In the genomic region with DNA sequence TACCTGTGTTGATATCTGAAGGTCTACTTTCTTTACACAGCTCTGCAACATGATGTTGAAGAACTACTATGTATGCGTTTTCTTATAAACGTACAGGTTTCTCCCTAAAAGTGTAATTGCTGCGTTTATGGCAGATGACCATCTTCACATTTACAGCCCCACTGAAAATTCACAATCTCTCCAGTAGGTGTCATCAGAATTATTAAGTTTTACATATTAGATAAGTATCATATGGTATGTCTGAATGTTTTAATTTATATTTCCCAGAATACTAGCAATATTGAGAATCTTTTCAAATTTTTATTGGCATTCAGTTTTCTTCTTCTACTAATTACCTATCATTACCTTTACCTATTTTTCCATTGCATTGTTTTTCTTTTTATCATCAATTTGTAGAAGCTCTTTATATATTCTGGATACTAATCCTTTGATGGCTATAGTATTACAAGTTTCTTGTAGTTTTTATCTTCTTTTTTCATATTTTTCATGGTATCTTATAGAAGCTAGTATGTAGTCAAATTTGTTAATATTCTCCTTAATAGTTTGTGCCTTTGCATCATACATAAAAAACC, we compare ENCODE assay signal across 1 cellular context.
TF ChIP-seq lines count a peak whose summit lies in the region.

No MANE protein-coding gene starts in this region.

TF ChIP-seq in SK-N-SH treated with all-trans-retinoic acid at 6 μM for 48 hours, 23 proteins besides CTCF, POLR2A, EP300 and RAD21 (continued from another document):
- TF ChIP-seq, protein P1, sequence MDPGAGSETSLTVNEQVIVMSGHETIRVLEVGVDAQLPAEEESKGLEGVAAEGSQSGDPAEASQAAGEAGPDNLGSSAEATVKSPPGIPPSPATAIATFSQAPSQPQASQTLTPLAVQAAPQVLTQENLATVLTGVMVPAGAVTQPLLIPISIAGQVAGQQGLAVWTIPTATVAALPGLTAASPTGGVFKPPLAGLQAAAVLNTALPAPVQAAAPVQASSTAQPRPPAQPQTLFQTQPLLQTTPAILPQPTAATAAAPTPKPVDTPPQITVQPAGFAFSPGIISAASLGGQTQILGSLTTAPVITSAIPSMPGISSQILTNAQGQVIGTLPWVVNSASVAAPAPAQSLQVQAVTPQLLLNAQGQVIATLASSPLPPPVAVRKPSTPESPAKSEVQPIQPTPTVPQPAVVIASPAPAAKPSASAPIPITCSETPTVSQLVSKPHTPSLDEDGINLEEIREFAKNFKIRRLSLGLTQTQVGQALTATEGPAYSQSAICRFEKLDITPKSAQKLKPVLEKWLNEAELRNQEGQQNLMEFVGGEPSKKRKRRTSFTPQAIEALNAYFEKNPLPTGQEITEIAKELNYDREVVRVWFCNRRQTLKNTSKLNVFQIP (CRISPR knock-in tag; IDR thresholded peaks at IDR 0.05; ENCODE audit: borderline replicate concordance, low read depth) = no peak
- TF ChIP-seq ZNF70 (CRISPR knock-in tag; IDR thresholded peaks at IDR 0.05) (no peak), ISL1 (CRISPR knock-in tag; IDR thresholded peaks at IDR 0.05) (no peak), ESRRG (CRISPR knock-in tag; IDR thresholded peaks at IDR 0.05) (no peak)
- TF ChIP-seq, protein P2, sequence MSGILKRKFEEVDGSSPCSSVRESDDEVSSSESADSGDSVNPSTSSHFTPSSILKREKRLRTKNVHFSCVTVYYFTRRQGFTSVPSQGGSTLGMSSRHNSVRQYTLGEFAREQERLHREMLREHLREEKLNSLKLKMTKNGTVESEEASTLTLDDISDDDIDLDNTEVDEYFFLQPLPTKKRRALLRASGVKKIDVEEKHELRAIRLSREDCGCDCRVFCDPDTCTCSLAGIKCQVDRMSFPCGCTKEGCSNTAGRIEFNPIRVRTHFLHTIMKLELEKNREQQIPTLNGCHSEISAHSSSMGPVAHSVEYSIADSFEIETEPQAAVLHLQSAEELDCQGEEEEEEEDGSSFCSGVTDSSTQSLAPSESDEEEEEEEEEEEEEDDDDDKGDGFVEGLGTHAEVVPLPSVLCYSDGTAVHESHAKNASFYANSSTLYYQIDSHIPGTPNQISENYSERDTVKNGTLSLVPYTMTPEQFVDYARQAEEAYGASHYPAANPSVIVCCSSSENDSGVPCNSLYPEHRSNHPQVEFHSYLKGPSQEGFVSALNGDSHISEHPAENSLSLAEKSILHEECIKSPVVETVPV (CRISPR knock-in tag; IDR thresholded peaks at IDR 0.05) = no peak
